Comparison of ENCODE assay signal across 24 cellular contexts in genomic region chr2:162457487-162457886, GRCh38.
"Had no signal": no experiment of that assay in that cellular context is flagged by ENCODE, and none has a peak within 500 bp of the region (broad histone marks: within the 10 kb centered on the region; RNA-seq: fewer than 3 reads in every experiment).

No MANE protein-coding gene starts in this region.

- H3K36me3 Mint-ChIP-seq: activated CD4-positive, alpha-beta memory T cell treated with anti-CD3 and anti-CD28 coated beads for 36 hours; activated naive CD8-positive, alpha-beta T cell; T-cell had no signal

- DNase-seq: activated CD4-positive, alpha-beta memory T cell treated with anti-CD3 and anti-CD28 coated beads for 36 hours; activated CD4-positive, alpha-beta T cell treated with anti-CD3 and anti-CD28 coated beads, Interleukin-2, amount 10 ng/mL, durations not matched to agents 7 days and 5 days; activated CD4-positive, CD25-positive, alpha-beta regulatory T cell; activated CD8-positive, alpha-beta memory T cell treated with anti-CD3 and anti-CD28 coated beads for 24 hours; activated gamma-delta T cell; activated naive CD4-positive, alpha-beta T cell treated with anti-CD3 and anti-CD28 coated beads for 36 hours; activated T-cell treated with anti-CD3 and anti-CD28 coated beads, Interleukin-2, amount 50 U/mL, for 4 hours; central memory CD4-positive, alpha-beta T cell; MM.1S; NCI-H1105; NCI-H1436; NCI-H2029 treated with DMSO at 0.1 percent for 48 hours; NCI-H345; NCI-H510A; NCI-H748 treated with DMSO at 0.1 percent for 48 hours; SIG-M5; T-cell; T-helper 2 cell; T1000 had no signal

- H3K4me1 ChIP-seq: breast epithelium had no signal

- H3K4me3 ChIP-seq: breast epithelium had no signal

- H3K27me3 Mint-ChIP-seq: activated CD4-positive, alpha-beta T cell treated with anti-CD3 and anti-CD28 coated beads, Interleukin-2, amount 10 ng/mL, durations not matched to agents 7 days and 5 days had no signal

- H3K27ac ChIP-seq: breast epithelium, VCaP had no signal

- H3K9me3 Mint-ChIP-seq: activated CD4-positive, alpha-beta T cell treated with anti-CD3 and anti-CD28 coated beads, Interleukin-2, amount 10 ng/mL, durations not matched to agents 7 days and 5 days; activated naive CD4-positive, alpha-beta T cell treated with anti-CD3 and anti-CD28 coated beads for 36 hours; activated T-helper 17 cell treated with anti-CD3 and anti-CD28 coated beads, Interleukin-2, amount 50 U/mL, for 72 hours had no signal

- H3K4me3 Mint-ChIP-seq: activated CD4-positive, alpha-beta memory T cell treated with anti-CD3 and anti-CD28 coated beads for 36 hours; activated CD4-positive, alpha-beta T cell treated with anti-CD3 and anti-CD28 coated beads, Interleukin-2, amount 10 ng/mL, durations not matched to agents 7 days and 5 days; activated naive CD4-positive, alpha-beta T cell treated with anti-CD3 and anti-CD28 coated beads for 36 hours; activated naive CD8-positive, alpha-beta T cell; activated T-cell treated with anti-CD3 and anti-CD28 coated beads, Interleukin-2, amount 50 U/mL, for 4 hours; activated T-helper 17 cell treated with anti-CD3 and anti-CD28 coated beads, Interleukin-2, amount 50 U/mL, for 72 hours; T-cell had no signal

- ATAC-seq: activated T-cell treated with anti-CD3 and anti-CD28 coated beads, Interleukin-2, amount 50 U/mL, for 4 hours; activated T-helper 17 cell treated with anti-CD3 and anti-CD28 coated beads, Interleukin-2, amount 50 U/mL, for 72 hours; T-cell had no signal

- H3K9me3 ChIP-seq: breast epithelium had no signal

- H3K27ac Mint-ChIP-seq: activated CD4-positive, alpha-beta memory T cell treated with anti-CD3 and anti-CD28 coated beads for 36 hours; activated CD4-positive, alpha-beta T cell treated with anti-CD3 and anti-CD28 coated beads, Interleukin-2, amount 10 ng/mL, durations not matched to agents 7 days and 5 days; activated naive CD4-positive, alpha-beta T cell treated with anti-CD3 and anti-CD28 coated beads for 36 hours; activated naive CD8-positive, alpha-beta T cell; activated T-helper 17 cell treated with anti-CD3 and anti-CD28 coated beads, Interleukin-2, amount 50 U/mL, for 72 hours; T-cell had no signal

- FAIRE-seq: TTC549 had no signal

- H3K4me1 Mint-ChIP-seq: activated CD4-positive, alpha-beta T cell treated with anti-CD3 and anti-CD28 coated beads, Interleukin-2, amount 10 ng/mL, durations not matched to agents 7 days and 5 days; activated T-helper 17 cell treated with anti-CD3 and anti-CD28 coated beads, Interleukin-2, amount 50 U/mL, for 72 hours; T-cell had no signal

- H3K27me3 ChIP-seq: breast epithelium had no signal

- H3K36me3 ChIP-seq: breast epithelium had no signal
